In the genomic region with DNA sequence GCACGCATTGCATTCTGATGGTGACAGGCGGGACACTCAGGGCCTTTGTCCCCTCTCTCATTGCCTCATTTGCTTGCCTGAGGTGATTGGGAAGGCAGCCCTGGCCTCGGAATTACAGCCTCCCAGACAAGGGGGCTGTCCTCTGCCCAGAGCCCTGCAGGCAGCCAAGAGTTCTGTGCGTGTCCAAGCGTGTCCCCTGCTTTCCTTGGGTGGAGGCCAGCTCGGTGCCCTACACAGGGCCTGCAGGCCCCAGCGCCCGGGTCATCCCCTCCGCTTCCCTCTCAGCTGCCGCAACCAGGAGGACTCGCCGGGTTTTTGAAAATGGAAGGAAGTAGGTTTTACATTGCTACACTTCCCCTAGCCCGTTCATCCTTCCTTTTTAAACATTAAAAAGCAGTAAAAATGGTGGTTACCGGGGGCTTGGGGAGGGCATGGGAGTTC, we compare ENCODE assay signal across 1 cellular context.
TF ChIP-seq lines count a peak whose summit lies in the region.

No MANE protein-coding gene starts in this region.

TF ChIP-seq in H1, 55 proteins besides CTCF, POLR2A, EP300 and RAD21:
- no peak for TF ChIP-seq CTBP2 (IDR thresholded peaks at IDR 0.05; ENCODE audit: borderline replicate concordance, insufficient read depth, insufficient read length, low read length)
- no peak for TF ChIP-seq ZNF274 (IDR thresholded peaks at IDR 0.05; ENCODE audit: borderline replicate concordance, extremely low read depth, low read length)
- TF ChIP-seq POLR2AphosphoS5 (IDR thresholded peaks at IDR 0.05; ENCODE audit: low read depth, low read length) = no peak
- TF ChIP-seq KDM5A (IDR thresholded peaks at IDR 0.05; ENCODE audit: low read length) = no peak
- no peak for TF ChIP-seq CHD1 (IDR thresholded peaks at IDR 0.05; ENCODE audit: low read depth, low read length)
- no peak for TF ChIP-seq ASH2L (IDR thresholded peaks at IDR 0.05; ENCODE audit: low read length)
- no peak for TF ChIP-seq GABPA (IDR thresholded peaks at IDR 0.05; ENCODE audit: borderline replicate concordance, insufficient read depth, low read length)
- no peak for TF ChIP-seq TCF12 (IDR thresholded peaks at IDR 0.05; ENCODE audit: low read depth, low read length)
- no peak for TF ChIP-seq FOSL1 (IDR thresholded peaks at IDR 0.05; ENCODE audit: insufficient read depth, low read depth, low read length)
- TF ChIP-seq TEAD4 (IDR thresholded peaks at IDR 0.05; ENCODE audit: low read depth, low read length) = no peak
- TF ChIP-seq BACH1 (IDR thresholded peaks at IDR 0.05; ENCODE audit: low read length) = no peak
- TF ChIP-seq RFX5 (IDR thresholded peaks at IDR 0.05; ENCODE audit: borderline replicate concordance, low read depth, low read length) = no peak
- no peak for TF ChIP-seq TAF7 (optimal IDR thresholded peaks at IDR 0.05; ENCODE audit: borderline replicate concordance, low read depth, low read length)
- TF ChIP-seq SIX5 (IDR thresholded peaks at IDR 0.05; ENCODE audit: low read depth, low read length) = no peak
- TF ChIP-seq MAFK (IDR thresholded peaks at IDR 0.05; ENCODE audit: low read depth, low read length) = no peak
- no peak for TF ChIP-seq TAF1 (IDR thresholded peaks at IDR 0.05; ENCODE audit: low read depth, low read length)
- no peak for TF ChIP-seq NRF1 (IDR thresholded peaks at IDR 0.05; ENCODE audit: low read depth, low read length)
- TF ChIP-seq RXRA (IDR thresholded peaks at IDR 0.05; ENCODE audit: insufficient read depth, low read depth, low read length) = no peak
